Comparison of ENCODE assay signal across 8 cellular contexts in the genomic region with DNA sequence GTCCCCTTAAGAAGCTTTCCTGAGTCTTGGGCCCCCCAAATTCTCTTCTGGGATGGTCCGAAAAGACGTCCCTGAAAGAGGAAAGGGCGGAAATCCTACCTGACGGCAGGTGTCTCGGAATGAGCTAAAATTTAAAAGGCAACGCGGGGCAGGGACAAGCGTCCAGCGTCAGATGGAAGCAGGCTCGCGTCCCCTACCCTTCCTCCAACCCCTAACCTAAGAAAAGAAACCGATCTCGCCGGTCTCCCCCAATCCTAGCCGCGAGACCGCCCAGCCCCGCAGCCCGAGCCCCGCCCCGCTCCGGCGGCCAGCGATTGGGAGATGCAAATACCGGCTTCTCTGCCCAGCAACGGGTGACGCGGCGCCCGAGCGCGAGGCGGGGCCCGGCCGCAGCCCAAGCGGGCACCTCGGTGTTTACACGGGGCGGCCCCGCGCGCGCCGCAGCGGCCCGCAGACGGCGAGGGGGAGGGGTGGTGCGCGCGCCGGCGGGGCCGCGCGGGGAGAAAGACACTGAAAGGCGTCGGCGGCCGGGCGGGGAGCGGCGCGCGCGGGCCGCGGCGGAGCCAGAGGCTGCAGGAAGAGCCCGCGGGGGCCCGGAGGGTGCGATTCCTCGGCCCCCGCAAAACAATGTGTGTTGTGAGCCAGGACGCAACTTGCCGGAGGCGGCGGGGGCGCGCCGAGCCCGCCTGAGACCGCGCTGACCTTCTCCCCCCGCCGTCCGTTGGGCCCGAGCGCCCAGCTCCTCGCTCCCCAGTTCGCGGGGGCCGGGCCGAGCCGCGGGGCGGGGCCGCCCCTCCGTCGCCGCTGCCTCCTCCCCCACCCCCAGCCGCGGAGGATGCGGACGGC. TPM values are rescaled to one million over a fixed set of nuclear protein-coding genes. Genes with fewer than 3 reads are reported as not detected.
DNase-seq lines count a peak whose midpoint lies in the region; TF ChIP-seq lines count a peak whose summit lies in the region.

Gene SOX12 (plus strand): TSS at position 510 of the 846 bp plus-strand sequence. CDS start 373 bp downstream, outside the sequence.

- H3K9ac ChIP-seq in GM23248 (peak within 1 kb of the TSS; percentile 90), Karpas-422 (ENCODE audit: low read length) (peak within 1 kb of the TSS; percentile 98)

- H3K4me2 ChIP-seq in DOHH2 (ENCODE audit: low read length) (peak within 1 kb of the TSS; percentile 100), GM23248 (ENCODE audit: unreplicated experiment) (peak within 1 kb of the TSS; percentile 82), Karpas-422 (ENCODE audit: low read depth, low read length, poor library complexity, severe bottlenecking) (peak within 1 kb of the TSS; percentile 93)

- H3K36me3 ChIP-seq in DOHH2 (ENCODE audit: control insufficient read depth, low read length) (peaks cover 27% of the 10 kb centered on the region), GM23248 (ENCODE audit: low read depth) (no peaks in the 10 kb centered on the region), Karpas-422 (ENCODE audit: insufficient read depth, low read length) (peaks cover 6% of the 10 kb centered on the region; the same call in 1 of the 2 replicates), Peyer's patch (no peaks in the 10 kb centered on the region), esophagus squamous epithelium (peaks cover 0 to 3% (median 0%) of the 10 kb centered on the region in 3 donors)

- H3K27me3 ChIP-seq in DOHH2 (ENCODE audit: control insufficient read depth, low read length) (no peaks in the 10 kb centered on the region; the same call in 1 of the 2 replicates), GM23248 (replicated peaks; ENCODE audit: insufficient read depth) (no peaks in the 10 kb centered on the region), Karpas-422 (ENCODE audit: low read length) (no peaks in the 10 kb centered on the region), Peyer's patch (no peaks in the 10 kb centered on the region), esophagus squamous epithelium (peaks cover 0 to 6% (median 0%) of the 10 kb centered on the region in 4 donors)

- H3K9me3 ChIP-seq in DOHH2 (ENCODE audit: control insufficient read depth, insufficient read depth, low read length) (no peaks in the 10 kb centered on the region), GM23248 (ENCODE audit: low read depth) (no peaks in the 10 kb centered on the region), Karpas-422 (ENCODE audit: low read length) (no peaks in the 10 kb centered on the region), Peyer's patch (no peaks in the 10 kb centered on the region), esophagus squamous epithelium (no peaks in the 10 kb centered on the region)

- peak within 1 kb of the TSS; percentile 99 for H3K4me3 ChIP-seq in DOHH2 (ENCODE audit: low read length)
- peak within 1 kb of the TSS; percentile 84 for H3K4me3 ChIP-seq in GM23248
- peak within 1 kb of the TSS; percentile 86 for H3K4me3 ChIP-seq in Karpas-422 (ENCODE audit: low read length)
- peak within 1 kb of the TSS; percentile 59 to 90 (median 80) for H3K4me3 ChIP-seq in Peyer's patch
- H3K4me3 ChIP-seq in esophagus squamous epithelium = peak within 1 kb of the TSS; percentile 67 to 95 (median 76)

- H3F3A ChIP-seq in DOHH2 (ENCODE audit: control insufficient read depth, insufficient read depth) (peaks cover 25% of the 10 kb centered on the region), GM23248 (ENCODE audit: insufficient read depth) (peaks cover 28% of the 10 kb centered on the region)

- TF ChIP-seq POLR2A in Peyer's patch (IDR thresholded peaks at IDR 0.05) (peak in 1 of 2 donors; percentile 60), esophagus squamous epithelium (IDR thresholded peaks at IDR 0.05) (peak in 2 of 4 donors; percentile 42 to 55)

- WGBS in GM23248 (ENCODE audit: low coverage in 1 of 2, low lambda C conversion rate in 2 of 2, missing lambda C conversion rate in 2 of 2), 2 experiments = 1% methylated on average over 42 to 64 of the region's 106 CpGs
- 0% methylated on average over 12 of the region's 106 CpGs; no CpG with 5 or more reads in 1 of the 2 donors for WGBS in esophagus squamous epithelium, 2 donors

- H4K20me1 ChIP-seq in DOHH2 (ENCODE audit: control insufficient read depth, insufficient read depth, low read depth, low read length) (peaks cover 11% of the 10 kb centered on the region; the same call in 1 of the 2 replicates), GM23248 (ENCODE audit: insufficient read depth) (no peaks in the 10 kb centered on the region), Karpas-422 (ENCODE audit: insufficient read depth, low read depth, low read length) (peaks cover 25% of the 10 kb centered on the region)

- H3K4me1 ChIP-seq in DOHH2 (ENCODE audit: control insufficient read depth, low read length) = peaks cover 37% of the 10 kb centered on the region
- H3K4me1 ChIP-seq in GM23248 (ENCODE audit: insufficient read depth) = peaks cover 26% of the 10 kb centered on the region
- peaks cover 45% of the 10 kb centered on the region for H3K4me1 ChIP-seq in Karpas-422 (ENCODE audit: low read length)
- peaks cover 0 to 28% (median 2%) of the 10 kb centered on the region in 4 donors for H3K4me1 ChIP-seq in Peyer's patch
- peaks cover 32 to 75% (median 42%) of the 10 kb centered on the region in 3 donors for H3K4me1 ChIP-seq in esophagus squamous epithelium

- in situ Hi-C loops in GM23248 (cut with MboI) = no loop called here

- H3K9me2 ChIP-seq in DOHH2 (replicated peaks; ENCODE audit: control insufficient read depth, low read length) = no peaks in the 10 kb centered on the region
- no peaks in the 10 kb centered on the region for H3K9me2 ChIP-seq in GM23248 (ENCODE audit: insufficient read depth)
- no peaks in the 10 kb centered on the region for H3K9me2 ChIP-seq in Karpas-422 (replicated peaks; ENCODE audit: insufficient read depth, low read length)

- TF ChIP-seq CTCF in DOHH2 (IDR thresholded peaks at IDR 0.05; ENCODE audit: low read depth, low read length, poor library complexity, severe bottlenecking) (no peak), Peyer's patch (IDR thresholded peaks at IDR 0.05) (no peak), esophagus squamous epithelium (IDR thresholded peaks at IDR 0.05) (peak in 1 of 6 experiments; percentile 3)

- H2AFZ ChIP-seq in GM23248 (peak within 1 kb of the TSS; percentile 83), Karpas-422 (ENCODE audit: low read length) (peak within 1 kb of the TSS; percentile 47; the same call in 1 of the 2 replicates)

- DNase-seq in GM23248 = peak; percentile 96
- peak; percentile 97 for DNase-seq in Karpas-422
- DNase-seq in Peyer's patch = peak; percentile 99
- peak; percentile 93 for DNase-seq in activated T-helper 1 cell treated with Interleukin-2 at 50 U/mL for 16 hours (ENCODE audit: low read depth)
- DNase-seq in esophagus squamous epithelium (lab: John Stamatoyannopoulos, UW) = peak; percentile 62
- peak; percentile 93 for DNase-seq in myocyte (ENCODE audit: low read depth)
- DNase-seq in stimulated activated CD8-positive, alpha-beta memory T cell treated with anti-CD3 and anti-CD28 coated beads, Interleukin-7, amount 100 ng/mL, for 48 hours (ENCODE audit: extremely low read depth in 1 of 2, low read depth in 1 of 2) = peak; percentile 96

- peaks cover 50% of the 10 kb centered on the region for H3K79me2 ChIP-seq in DOHH2 (ENCODE audit: control insufficient read depth, low read length)
- H3K79me2 ChIP-seq in GM23248 (ENCODE audit: insufficient read depth) = peaks cover 19% of the 10 kb centered on the region
- H3K79me2 ChIP-seq in Karpas-422 (ENCODE audit: low read length) = peaks cover 22% of the 10 kb centered on the region

- peak within 1 kb of the TSS; percentile 82 for H3K27ac ChIP-seq in DOHH2 (ENCODE audit: low read depth, low read length)
- H3K27ac ChIP-seq in GM23248 = peak within 1 kb of the TSS; percentile 89
- peak within 1 kb of the TSS; percentile 91 for H3K27ac ChIP-seq in Karpas-422 (ENCODE audit: low read length)
- peak within 1 kb of the TSS; percentile 89 to 98 (median 93) for H3K27ac ChIP-seq in Peyer's patch
- H3K27ac ChIP-seq in esophagus squamous epithelium = peak within 1 kb of the TSS; percentile 89 to 98 (median 96)

- intact Hi-C loops in esophagus squamous epithelium (cut with DNase I) = no loop called here

RNA-seq across cellular contexts. Expression of gene SOX12, which starts in this region (rescaled TPM):
- 7.5 and 7.7 TPM in 2 replicates for total RNA-seq in GM23248 (2014; rRNA removed; shearing (Covaris generic))
- 2.0 and 2.1 TPM in 2 replicates for polyA plus RNA-seq in GM23248 (2016; fragmentation: Nextera tagmentation; extraction: Ambion mirVana)
- total RNA-seq in Karpas-422 (2014; rRNA removed; shearing (Covaris generic); ENCODE audit: low replicate concordance) = 8.3 and 18.0 TPM in 2 replicates
- total RNA-seq in Peyer's patch (1 to 10 TPM; 1.4 to 7.4 (median 2.5) TPM), esophagus squamous epithelium (1 to 10 TPM; 2.1 to 3.8 (median 3.3) TPM), myocyte (10.2 and 11.7 TPM in 2 replicates)
- polyA plus RNA-seq in myocyte (2012) = 13.1 TPM

Comparison
In these comparisons a context has a peak if more than half of its experiments do, and no peak if none do; other contexts are left out.
1. Peak in every context shown above with its lines: DNase-seq, H3K4me3 ChIP-seq and H3K27ac ChIP-seq.